ENCODE assay signal across 1 cellular context in genomic region chr9:88578486-88579362, GRCh38.
A peak's percentile ranks its signal among the peaks of the same experiment; 100 is the strongest.
TF ChIP-seq lines count a peak whose summit lies in the region.

No MANE protein-coding gene starts in this region.

TF ChIP-seq in GM12878, 131 proteins besides CTCF, POLR2A, EP300 and RAD21 (continued from another document):
- TF ChIP-seq, protein P1, sequence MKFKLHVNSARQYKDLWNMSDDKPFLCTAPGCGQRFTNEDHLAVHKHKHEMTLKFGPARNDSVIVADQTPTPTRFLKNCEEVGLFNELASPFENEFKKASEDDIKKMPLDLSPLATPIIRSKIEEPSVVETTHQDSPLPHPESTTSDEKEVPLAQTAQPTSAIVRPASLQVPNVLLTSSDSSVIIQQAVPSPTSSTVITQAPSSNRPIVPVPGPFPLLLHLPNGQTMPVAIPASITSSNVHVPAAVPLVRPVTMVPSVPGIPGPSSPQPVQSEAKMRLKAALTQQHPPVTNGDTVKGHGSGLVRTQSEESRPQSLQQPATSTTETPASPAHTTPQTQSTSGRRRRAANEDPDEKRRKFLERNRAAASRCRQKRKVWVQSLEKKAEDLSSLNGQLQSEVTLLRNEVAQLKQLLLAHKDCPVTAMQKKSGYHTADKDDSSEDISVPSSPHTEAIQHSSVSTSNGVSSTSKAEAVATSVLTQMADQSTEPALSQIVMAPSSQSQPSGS (IDR thresholded peaks at IDR 0.05; ENCODE audit: low read length): no peak
- TF ChIP-seq BRCA1 (IDR thresholded peaks at IDR 0.05; ENCODE audit: low read depth, low read length) (no peak), YY1 (IDR thresholded peaks at IDR 0.05; ENCODE audit: low read depth, low read length) (0 out of 2 replicates have a peak, but pooled peaks have one; percentile 27), IKZF1 (conservative IDR thresholded peaks at IDR 0.05) (peak; percentile 34; the same call in 1 of the 2 replicates), SIX5 (IDR thresholded peaks at IDR 0.05; ENCODE audit: low read depth, low read length, severe bottlenecking) (no peak), NFIC (IDR thresholded peaks at IDR 0.05; ENCODE audit: low read depth, low read length) (no peak), ELK1 (IDR thresholded peaks at IDR 0.05; ENCODE audit: low read depth, low read length) (peak; percentile 43; the same call in 1 of the 2 replicates), BMI1 (IDR thresholded peaks at IDR 0.05; ENCODE audit: borderline replicate concordance) (no peak), MTA2 (IDR thresholded peaks at IDR 0.05; ENCODE audit: low read depth) (no peak), MAX (IDR thresholded peaks at IDR 0.05; ENCODE audit: low read depth, low read length) (no peak), FOS (IDR thresholded peaks at IDR 0.05; ENCODE audit: borderline replicate concordance, extremely low read depth, insufficient read length) (no peak), ZBED1 (IDR thresholded peaks at IDR 0.05; ENCODE audit: borderline replicate concordance) (no peak), PAX5 (IDR thresholded peaks at IDR 0.05; ENCODE audit: borderline replicate concordance, low read depth, low read length) (no peak), SMC3 (IDR thresholded peaks at IDR 0.05; ENCODE audit: borderline replicate concordance, low read length) (peak; percentile 89)
TF ChIP-seq in GM12878: peak in this region for 5.
